Comparison of ENCODE assay signal across 24 cellular contexts in the genomic region with DNA sequence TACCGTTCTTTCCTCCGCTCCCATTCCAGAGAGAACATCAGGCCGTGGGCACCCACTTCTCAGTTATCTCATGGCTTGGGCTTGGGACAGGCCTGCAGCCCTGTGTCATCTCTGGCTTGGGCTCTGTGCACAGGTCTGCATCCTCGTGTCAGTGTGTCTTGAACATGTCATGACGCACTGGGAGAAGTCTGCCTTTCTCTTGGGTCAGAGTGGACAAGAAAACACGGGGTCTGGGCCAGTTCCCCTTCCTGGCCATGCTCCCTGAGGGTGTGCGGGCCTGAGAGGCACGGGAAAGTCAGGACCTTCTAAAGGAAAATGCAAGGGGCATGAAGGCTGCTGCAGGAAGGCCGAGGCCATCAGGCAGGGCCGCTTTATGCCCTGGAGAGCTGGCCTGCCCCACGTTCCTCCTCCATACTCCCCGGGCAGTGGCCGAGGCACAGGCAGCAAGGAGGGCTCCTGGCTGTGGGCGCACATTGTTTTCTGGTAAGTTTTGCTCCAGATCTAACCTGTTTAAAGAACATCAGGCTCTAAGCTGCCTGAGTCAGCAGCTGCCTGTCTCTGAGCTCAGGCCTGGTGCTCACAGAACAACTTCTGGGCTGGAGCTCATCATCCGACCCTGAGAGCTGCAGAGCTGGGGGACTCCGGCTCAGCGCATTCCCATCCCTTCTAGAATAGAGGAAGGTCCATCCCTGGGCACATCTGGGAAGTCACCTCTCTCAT. TPM values are rescaled to one million over a fixed set of nuclear protein-coding genes. Genes with fewer than 3 reads are reported as not detected.
A peak's percentile ranks its signal among the peaks of the same experiment; 100 is the strongest.
DNase-seq lines count a peak whose midpoint lies in the region; ATAC-seq, FAIRE-seq and TF ChIP-seq lines count a peak whose summit lies in the region.
"Had no signal": no experiment of that assay in that cellular context is flagged by ENCODE, and none has a peak within 500 bp of the region (broad histone marks: within the 10 kb centered on the region; RNA-seq: fewer than 3 reads in every experiment).

No MANE protein-coding gene starts in this region.

- no peaks in the 10 kb centered on the region for H3K9me3 ChIP-seq in sigmoid colon
- H3K9me3 ChIP-seq: BE2C, upper lobe of left lung had no signal

- 88 to 91% methylated on average over 17 of the region's 17 CpGs for WGBS in sigmoid colon, 2 donors

- no peak for TF ChIP-seq EP300 in sigmoid colon (IDR thresholded peaks at IDR 0.05)

- H3K4me1 ChIP-seq in sigmoid colon: peaks cover 0 to 26% (median 6%) of the 10 kb centered on the region in 4 donors
- H3K4me1 ChIP-seq: BE2C, upper lobe of left lung had no signal

- H3K27me3 ChIP-seq in sigmoid colon: no peaks in the 10 kb centered on the region
- H3K27me3 ChIP-seq: BE2C, upper lobe of left lung had no signal

- no peaks in the 10 kb centered on the region for H3K36me3 ChIP-seq in sigmoid colon
- H3K36me3 ChIP-seq: BE2C, upper lobe of left lung had no signal

- DNase-seq in activated T-cell treated with anti-CD3 and anti-CD28 coated beads, Interleukin-2, amount 50 U/mL, for 24 hours: no peak
- DNase-seq in activated T-cell treated with anti-CD3 and anti-CD28 coated beads for 4 hours: no peak
- DNase-seq in activated T-helper 1 cell treated with anti-CD3 and anti-CD28 coated beads, Interleukin-12 subunit alpha, Interleukin-12 subunit beta, Interleukin-2, Interleukin-4 antibody, amounts not matched to agents 30 ng/mL and 10 ng/mL and 1 ng/mL, durations not matched to agents 14 hours and 24 hours and 36 hours (ENCODE audit: low spot score): no peak
- DNase-seq in endothelial cell (ENCODE audit: low spot score): no peak
- DNase-seq in sigmoid colon: peak; percentile 46
- DNase-seq in frontal cortex (ENCODE audit: low spot score in 2 of 2): no peak
- no peak for DNase-seq in nucleus accumbens (lab: John Stamatoyannopoulos, UW)
- DNase-seq: ACHN; activated CD8-positive, alpha-beta T cell treated with anti-CD3 and anti-CD28 coated beads, Interleukin-2, amount 10 ng/mL, durations not matched to agents 7 days and 5 days; activated naive CD4-positive, alpha-beta T cell treated with anti-CD3 and anti-CD28 coated beads, Interleukin-2, amount 50 U/mL, for 16 hours; BE2C; central memory CD4-positive, alpha-beta T cell; dermis blood vessel endothelial cell; NCI-H1694; NCI-H510A; stimulated activated CD8-positive, alpha-beta memory T cell treated with anti-CD3 and anti-CD28 coated beads, Interleukin-4, amount 100 ng/mL, for 48 hours; upper lobe of left lung had no signal

- peak overlapping the region; percentile 68 for H3K27ac Mint-ChIP-seq in activated T-cell treated with anti-CD3 and anti-CD28 coated beads, Interleukin-2, amount 50 U/mL, for 24 hours
- H3K27ac Mint-ChIP-seq in activated T-helper 1 cell treated with anti-CD3 and anti-CD28 coated beads, Interleukin-12 subunit alpha, Interleukin-12 subunit beta, Interleukin-2, Interleukin-4 antibody, amounts not matched to agents 30 ng/mL and 10 ng/mL and 1 ng/mL, durations not matched to agents 14 hours and 24 hours and 36 hours: peak overlapping the region; percentile 79
- peak overlapping the region; percentile 3 for H3K27ac Mint-ChIP-seq in endothelial cell (ENCODE audit: unreplicated experiment)
- H3K27ac Mint-ChIP-seq: activated CD8-positive, alpha-beta T cell treated with anti-CD3 and anti-CD28 coated beads, Interleukin-2, amount 10 ng/mL, durations not matched to agents 7 days and 5 days; memory B cell had no signal

- FAIRE-seq in frontal cortex (lab: Jason Lieb, UNC): no peak
- FAIRE-seq: endothelial cell of umbilical vein, G401.6 had no signal

- peak overlapping the region in 3 of 4 donors; percentile 5 to 41 (median 26) for H3K4me3 ChIP-seq in sigmoid colon
- H3K4me3 ChIP-seq: skin epidermis, upper lobe of left lung had no signal

- intact Hi-C loops in activated T-helper 1 cell treated with anti-CD3 and anti-CD28 coated beads, Interleukin-12 subunit alpha, Interleukin-12 subunit beta, Interleukin-2, Interleukin-4 antibody, amounts not matched to agents 30 ng/mL and 10 ng/mL and 1 ng/mL, durations not matched to agents 14 hours and 24 hours and 36 hours (cut with micrococcal nuclease): no loop called here
- intact Hi-C loops in sigmoid colon (cut with DNase I): no loop called here

- H3K9me3 Mint-ChIP-seq in activated T-cell treated with anti-CD3 and anti-CD28 coated beads, Interleukin-2, amount 50 U/mL, for 24 hours: no peaks in the 10 kb centered on the region
- H3K9me3 Mint-ChIP-seq in activated T-helper 1 cell treated with anti-CD3 and anti-CD28 coated beads, Interleukin-12 subunit alpha, Interleukin-12 subunit beta, Interleukin-2, Interleukin-4 antibody, amounts not matched to agents 30 ng/mL and 10 ng/mL and 1 ng/mL, durations not matched to agents 14 hours and 24 hours and 36 hours: peaks cover 5% of the 10 kb centered on the region
- no peaks in the 10 kb centered on the region for H3K9me3 Mint-ChIP-seq in endothelial cell (ENCODE audit: unreplicated experiment)
- H3K9me3 Mint-ChIP-seq: memory B cell had no signal

- TF ChIP-seq POLR2A in sigmoid colon (IDR thresholded peaks at IDR 0.05): no peak

- H3K36me3 Mint-ChIP-seq in activated T-cell treated with anti-CD3 and anti-CD28 coated beads, Interleukin-2, amount 50 U/mL, for 24 hours (ENCODE audit: low read depth): no peaks in the 10 kb centered on the region
- no peaks in the 10 kb centered on the region for H3K36me3 Mint-ChIP-seq in activated T-helper 1 cell treated with anti-CD3 and anti-CD28 coated beads, Interleukin-12 subunit alpha, Interleukin-12 subunit beta, Interleukin-2, Interleukin-4 antibody, amounts not matched to agents 30 ng/mL and 10 ng/mL and 1 ng/mL, durations not matched to agents 14 hours and 24 hours and 36 hours (ENCODE audit: low read depth)
- H3K36me3 Mint-ChIP-seq in endothelial cell (ENCODE audit: low read depth, unreplicated experiment): no peaks in the 10 kb centered on the region
- H3K36me3 Mint-ChIP-seq: memory B cell had no signal

- H3K4me3 Mint-ChIP-seq in activated T-cell treated with anti-CD3 and anti-CD28 coated beads, Interleukin-2, amount 50 U/mL, for 24 hours: peak overlapping the region; percentile 70
- no peak overlapping the region for H3K4me3 Mint-ChIP-seq in activated T-helper 1 cell treated with anti-CD3 and anti-CD28 coated beads, Interleukin-12 subunit alpha, Interleukin-12 subunit beta, Interleukin-2, Interleukin-4 antibody, amounts not matched to agents 30 ng/mL and 10 ng/mL and 1 ng/mL, durations not matched to agents 14 hours and 24 hours and 36 hours
- H3K4me3 Mint-ChIP-seq in endothelial cell (ENCODE audit: unreplicated experiment): no peak overlapping the region
- H3K4me3 Mint-ChIP-seq: activated CD8-positive, alpha-beta T cell treated with anti-CD3 and anti-CD28 coated beads, Interleukin-2, amount 10 ng/mL, durations not matched to agents 7 days and 5 days; memory B cell had no signal

- H3K4me1 Mint-ChIP-seq in activated T-cell treated with anti-CD3 and anti-CD28 coated beads, Interleukin-2, amount 50 U/mL, for 24 hours (ENCODE audit: low read depth): peaks cover 14% of the 10 kb centered on the region
- no peaks in the 10 kb centered on the region for H3K4me1 Mint-ChIP-seq in activated T-helper 1 cell treated with anti-CD3 and anti-CD28 coated beads, Interleukin-12 subunit alpha, Interleukin-12 subunit beta, Interleukin-2, Interleukin-4 antibody, amounts not matched to agents 30 ng/mL and 10 ng/mL and 1 ng/mL, durations not matched to agents 14 hours and 24 hours and 36 hours (ENCODE audit: low read depth)
- peaks cover 28% of the 10 kb centered on the region for H3K4me1 Mint-ChIP-seq in endothelial cell (ENCODE audit: unreplicated experiment)
- H3K4me1 Mint-ChIP-seq: memory B cell had no signal

- peaks cover 6% of the 10 kb centered on the region for H3K27me3 Mint-ChIP-seq in activated T-cell treated with anti-CD3 and anti-CD28 coated beads, Interleukin-2, amount 50 U/mL, for 24 hours
- H3K27me3 Mint-ChIP-seq in activated T-helper 1 cell treated with anti-CD3 and anti-CD28 coated beads, Interleukin-12 subunit alpha, Interleukin-12 subunit beta, Interleukin-2, Interleukin-4 antibody, amounts not matched to agents 30 ng/mL and 10 ng/mL and 1 ng/mL, durations not matched to agents 14 hours and 24 hours and 36 hours (ENCODE audit: insufficient read depth): peaks cover 5% of the 10 kb centered on the region
- peaks cover 9% of the 10 kb centered on the region for H3K27me3 Mint-ChIP-seq in endothelial cell (ENCODE audit: unreplicated experiment)

- TF ChIP-seq CTCF in endothelial cell (IDR thresholded peaks at IDR 0.05; ENCODE audit: unreplicated experiment): no peak
- TF ChIP-seq CTCF in sigmoid colon (IDR thresholded peaks at IDR 0.05): no peak

- peak overlapping the region in 2 of 4 donors; percentile 73 to 78 for H3K27ac ChIP-seq in sigmoid colon
- H3K27ac ChIP-seq: skin epidermis, upper lobe of left lung had no signal

- ATAC-seq in HG03354 (IDR thresholded peaks at IDR 0.05; ENCODE audit: poor library complexity, severe bottlenecking, unreplicated experiment): no peak
- ATAC-seq: activated CD8-positive, alpha-beta T cell treated with anti-CD3 and anti-CD28 coated beads, Interleukin-2, amount 10 ng/mL, durations not matched to agents 7 days and 5 days; left lobe of liver had no signal

RNA-seq across cellular contexts. Expression of a gene that starts 54.3 kb away (rescaled TPM):
- 1.7 and 1.9 TPM in 2 replicates for total RNA-seq in activated T-helper 1 cell treated with anti-CD3 and anti-CD28 coated beads, Interleukin-12 subunit alpha, Interleukin-12 subunit beta, Interleukin-2, Interleukin-4 antibody, amounts not matched to agents 30 ng/mL and 10 ng/mL and 1 ng/mL, durations not matched to agents 14 hours and 24 hours and 36 hours
- 521 TPM for total RNA-seq in endothelial cell (ENCODE audit: unreplicated experiment)
- total RNA-seq in sigmoid colon: 100 to 1,000 TPM in 1 of 4 donors, 10 to 100 TPM in 3; 34.4 to 126 (median 48.3) TPM
- 10 to 100 TPM in 1 of 3 donors, 1 to 10 TPM in 2; 1.2 to 13.6 (median 1.8) TPM for polyA plus RNA-seq in sigmoid colon
- 21.6 TPM for total RNA-seq in frontal cortex
- total RNA-seq: OCI-LY7 had no signal

Comparison
In these comparisons a context has a peak if more than half of its experiments do, and no peak if none do; other contexts are left out.
1. H3K27ac Mint-ChIP-seq: peak in every context shown above with its lines; median percentile 79 in activated T-helper 1 cell treated with anti-CD3 and anti-CD28 coated beads, Interleukin-12 subunit alpha, Interleukin-12 subunit beta, Interleukin-2, Interleukin-4 antibody, amounts not matched to agents 30 ng/mL and 10 ng/mL and 1 ng/mL, durations not matched to agents 14 hours and 24 hours and 36 hours; 68 in activated T-cell treated with anti-CD3 and anti-CD28 coated beads, Interleukin-2, amount 50 U/mL, for 24 hours; 3 in endothelial cell.